8 cellular contexts compared by ENCODE assay signal in genomic region chr3:16885948-16886683, GRCh38. TPM values are rescaled to one million over a fixed set of nuclear protein-coding genes. Genes with fewer than 3 reads are reported as not detected.
DNase-seq lines count a peak whose midpoint lies in the region; ATAC-seq, FAIRE-seq and TF ChIP-seq lines count a peak whose summit lies in the region.

No MANE protein-coding gene starts in this region.

- FAIRE-seq in GM18507 (lab: Jason Lieb, UNC), result peak; percentile 50

- peaks cover 21% of the 10 kb centered on the region for H3K27me3 Mint-ChIP-seq in progenitor cell of endocrine pancreas

- no peaks in the 10 kb centered on the region for H3K36me3 Mint-ChIP-seq in progenitor cell of endocrine pancreas (ENCODE audit: insufficient read depth)

- peak overlapping the region; percentile 56 for H3K4me3 ChIP-seq in epithelial cell of esophagus (ENCODE audit: low read length)

- no peaks in the 10 kb centered on the region for H3K9me3 Mint-ChIP-seq in progenitor cell of endocrine pancreas (ENCODE audit: low read depth)

- peak overlapping the region; percentile 87 for H3K4me3 Mint-ChIP-seq in progenitor cell of endocrine pancreas (ENCODE audit: low read depth)

- no peak for DNase-seq in GM18507 (ENCODE audit: extremely low spot score, insufficient read length, low read depth)
- peak; percentile 28 for DNase-seq in RKO (ENCODE audit: low spot score)
- DNase-seq in epithelial cell of esophagus (ENCODE audit: low read depth), result no peak
- DNase-seq in progenitor cell of endocrine pancreas (ENCODE audit: low spot score, unreplicated experiment), result no peak
- DNase-seq in stimulated activated naive CD4-positive, alpha-beta T cell treated with Interleukin-2 at 50 U/mL for 16 hours (lab: John Stamatoyannopoulos, UW), result no peak
- DNase-seq in stimulated activated CD4-positive, alpha-beta T cell treated with anti-CD3 and anti-CD28 coated beads, Interleukin-2, amount 100 ng/mL, for 48 hours, result no peak
- DNase-seq in cerebellar nuclear complex (lab: John Stamatoyannopoulos, UW), result no peak

- TF ChIP-seq CTCF in epithelial cell of esophagus (IDR thresholded peaks at IDR 0.05; ENCODE audit: insufficient read depth, low read depth, low read length, missing control alignments) (no peak), progenitor cell of endocrine pancreas (IDR thresholded peaks at IDR 0.05; ENCODE audit: unreplicated experiment) (no peak)

- peak overlapping the region; percentile 86 for H3K27ac Mint-ChIP-seq in progenitor cell of endocrine pancreas

- H3K4me1 Mint-ChIP-seq in progenitor cell of endocrine pancreas (ENCODE audit: low read depth), result peaks cover 40% of the 10 kb centered on the region

- ATAC-seq in HG03457 (IDR thresholded peaks at IDR 0.05; ENCODE audit: unreplicated experiment), result no peak

RNA-seq across cellular contexts. Expression of gene PLCL2, which starts 1.4 kb away (rescaled TPM):
- total RNA-seq in progenitor cell of endocrine pancreas, result 10.8 and 11.3 TPM in 2 replicates
